10 cellular contexts compared by ENCODE assay signal in genomic region chr1:32773764-32774463, GRCh38. TPM values are rescaled to one million over a fixed set of nuclear protein-coding genes. Genes with fewer than 3 reads are reported as not detected.
DNase-seq lines count a peak whose midpoint lies in the region; ATAC-seq and TF ChIP-seq lines count a peak whose summit lies in the region.
"Had no signal": no experiment of that assay in that cellular context is flagged by ENCODE, and none has a peak within 500 bp of the region (broad histone marks: within the 10 kb centered on the region; RNA-seq: fewer than 3 reads in every experiment).

No MANE protein-coding gene starts in this region.

- H3K36me3 Mint-ChIP-seq in GM23338 (ENCODE audit: low read depth), result peaks cover 65% of the 10 kb centered on the region
- peaks cover 25% of the 10 kb centered on the region for H3K36me3 Mint-ChIP-seq in endothelial cell (ENCODE audit: low read depth, unreplicated experiment)
- H3K36me3 Mint-ChIP-seq in stimulated activated effector memory CD8-positive, alpha-beta T cell treated with anti-CD3 and anti-CD28 coated beads, Interleukin-12 subunit alpha, Interleukin-12 subunit beta, amount 100 ng/mL, for 72 hours, result peaks cover 59% of the 10 kb centered on the region

- H3K27ac Mint-ChIP-seq in GM23338, result no peak overlapping the region
- H3K27ac Mint-ChIP-seq in endothelial cell (ENCODE audit: unreplicated experiment), result no peak overlapping the region
- H3K27ac Mint-ChIP-seq in stimulated activated effector memory CD8-positive, alpha-beta T cell treated with anti-CD3 and anti-CD28 coated beads, Interleukin-12 subunit alpha, Interleukin-12 subunit beta, amount 100 ng/mL, for 72 hours, result peak overlapping the region; percentile 80

- H3K9me3 Mint-ChIP-seq in GM23338 (no peaks in the 10 kb centered on the region), endothelial cell (ENCODE audit: unreplicated experiment) (no peaks in the 10 kb centered on the region)
- H3K9me3 Mint-ChIP-seq in stimulated activated effector memory CD8-positive, alpha-beta T cell treated with anti-CD3 and anti-CD28 coated beads, Interleukin-12 subunit alpha, Interleukin-12 subunit beta, amount 100 ng/mL, for 72 hours, result no peaks in the 10 kb centered on the region
- H3K9me3 Mint-ChIP-seq: naive B cell had no signal

- H3K27ac ChIP-seq in GM23338 (ENCODE audit: low read depth) (peak overlapping the region; percentile 61), RWPE2 (ENCODE audit: poor library complexity, severe bottlenecking) (peak overlapping the region; percentile 75)
- H3K27ac ChIP-seq: cardiac muscle cell, HL-60 had no signal

- H3K9me3 ChIP-seq in RWPE2 (ENCODE audit: severe bottlenecking) (no peaks in the 10 kb centered on the region), MG63 (no peaks in the 10 kb centered on the region)

- DNase-seq in GM23338 (ENCODE audit: low spot score) (no peak), RWPE2 (ENCODE audit: low spot score) (no peak), endothelial cell (ENCODE audit: low spot score) (no peak), NCI-H2081 treated with DMSO at 0.1 percent for 48 hours (lab: John Stamatoyannopoulos, UW) (no peak), NCI-H526 (lab: John Stamatoyannopoulos, UW) (no peak), MG63 (no peak)
- no peak for DNase-seq in stimulated activated effector memory CD8-positive, alpha-beta T cell treated with anti-CD3 and anti-CD28 coated beads, Interleukin-12 subunit alpha, Interleukin-12 subunit beta, amount 100 ng/mL, for 72 hours (ENCODE audit: low spot score in 2 of 2)
- DNase-seq: naive B cell had no signal

- no peak overlapping the region for H3K4me3 ChIP-seq in GM23338
- no peak overlapping the region for H3K4me3 ChIP-seq in RWPE2 (ENCODE audit: severe bottlenecking)
- H3K4me3 ChIP-seq in MG63, result no peak overlapping the region
- H3K4me3 ChIP-seq: cardiac muscle cell had no signal

- H3K4me2 ChIP-seq in GM23338, result no peak overlapping the region

- peaks cover 12% of the 10 kb centered on the region; the same call in 1 of the 2 replicates for H3K4me1 ChIP-seq in GM23338 (ENCODE audit: insufficient read depth)
- peaks cover 18% of the 10 kb centered on the region for H3K4me1 ChIP-seq in RWPE2 (ENCODE audit: insufficient read depth, poor library complexity, severe bottlenecking)

- H3K27me3 ChIP-seq in GM23338 (ENCODE audit: insufficient read depth), result no peaks in the 10 kb centered on the region
- H3K27me3 ChIP-seq in RWPE2 (ENCODE audit: insufficient read depth, poor library complexity, severe bottlenecking), result no peaks in the 10 kb centered on the region
- no peaks in the 10 kb centered on the region for H3K27me3 ChIP-seq in MG63
- H3K27me3 ChIP-seq: cardiac muscle cell had no signal

- H3K36me3 ChIP-seq in GM23338 (ENCODE audit: insufficient read depth) (peaks cover 34% of the 10 kb centered on the region), RWPE2 (ENCODE audit: low read depth) (peaks cover 84% of the 10 kb centered on the region), MG63 (peaks cover 62% of the 10 kb centered on the region)

- H4K20me1 ChIP-seq in GM23338 (replicated peaks; ENCODE audit: insufficient read depth), result peaks cover 36% of the 10 kb centered on the region

- no peak overlapping the region for H2AFZ ChIP-seq in GM23338

- TF ChIP-seq CTCF in GM23338 (conservative IDR thresholded peaks at IDR 0.05; ENCODE audit: low read depth in 2 of 2), result no peak
- TF ChIP-seq CTCF in RWPE2 (IDR thresholded peaks at IDR 0.05; ENCODE audit: poor library complexity, severe bottlenecking), result no peak
- no peak for TF ChIP-seq CTCF in endothelial cell (IDR thresholded peaks at IDR 0.05; ENCODE audit: unreplicated experiment)

- H3K4me3 Mint-ChIP-seq in GM23338 (peak overlapping the region; percentile 2; the same call in 1 of the 3 replicates), endothelial cell (ENCODE audit: unreplicated experiment) (peak overlapping the region; percentile 74)
- no peak overlapping the region for H3K4me3 Mint-ChIP-seq in stimulated activated effector memory CD8-positive, alpha-beta T cell treated with anti-CD3 and anti-CD28 coated beads, Interleukin-12 subunit alpha, Interleukin-12 subunit beta, amount 100 ng/mL, for 72 hours
- H3K4me3 Mint-ChIP-seq: naive B cell had no signal

- ATAC-seq in GM23338 (no peak; the same call in 2 of the 3 replicates), RWPE2 (ENCODE audit: low read depth) (no peak)
- ATAC-seq in stimulated activated effector memory CD8-positive, alpha-beta T cell treated with anti-CD3 and anti-CD28 coated beads, Interleukin-12 subunit alpha, Interleukin-12 subunit beta, amount 100 ng/mL, for 72 hours, result no peak

- H3K9me2 ChIP-seq in GM23338 (ENCODE audit: insufficient read depth), result no peaks in the 10 kb centered on the region

- H3K27me3 Mint-ChIP-seq in GM23338 (ENCODE audit: insufficient read depth, low read depth, poor library complexity), result peaks cover 22% of the 10 kb centered on the region
- peaks cover 11% of the 10 kb centered on the region for H3K27me3 Mint-ChIP-seq in endothelial cell (ENCODE audit: unreplicated experiment)
- H3K27me3 Mint-ChIP-seq: naive B cell had no signal

- peaks cover 54% of the 10 kb centered on the region for H3F3A ChIP-seq in GM23338 (replicated peaks; ENCODE audit: low read depth)

- H3K4me1 Mint-ChIP-seq in GM23338 (peaks cover 35% of the 10 kb centered on the region), endothelial cell (ENCODE audit: unreplicated experiment) (peaks cover 14% of the 10 kb centered on the region)
- H3K4me1 Mint-ChIP-seq in stimulated activated effector memory CD8-positive, alpha-beta T cell treated with anti-CD3 and anti-CD28 coated beads, Interleukin-12 subunit alpha, Interleukin-12 subunit beta, amount 100 ng/mL, for 72 hours, result peaks cover 25% of the 10 kb centered on the region

- no peaks in the 10 kb centered on the region for H3K79me2 ChIP-seq in GM23338 (replicated peaks; ENCODE audit: insufficient read depth)

TF ChIP-seq in GM23338, 12 proteins besides CTCF, POLR2A, EP300 and RAD21:
- TF ChIP-seq POLR2AphosphoS5 (IDR thresholded peaks at IDR 0.05; ENCODE audit: low read depth), result peak; percentile 62; the same call in 1 of the 2 replicates
- no peak for TF ChIP-seq JUNB (IDR thresholded peaks at IDR 0.05; ENCODE audit: unreplicated experiment)

RNA-seq across cellular contexts. Expression of gene YARS1, which starts 43.2 kb away (rescaled TPM):
- 158 and 182 TPM in 2 replicates for total RNA-seq in GM23338 (2014; rRNA removed; shearing (Covaris generic))
- polyA plus RNA-seq in GM23338 (2016; fragmentation: Nextera tagmentation; extraction: Ambion mirVana), result 132 and 134 TPM in 2 replicates
- 73.2 TPM for total RNA-seq in endothelial cell (ENCODE audit: unreplicated experiment)
- total RNA-seq in MG63 (2014; rRNA removed; shearing (Covaris generic); ENCODE audit: low replicate concordance), result 95.0 and 160 TPM in 2 replicates

RNA-seq across cellular contexts. Expression of gene S100PBP, which starts 43.5 kb away (rescaled TPM):
- 60.5 and 65.2 TPM in 2 replicates for total RNA-seq in GM23338 (2014; rRNA removed; shearing (Covaris generic))
- 21.9 and 30.6 TPM in 2 replicates for polyA plus RNA-seq in GM23338 (2016; fragmentation: Nextera tagmentation; extraction: Ambion mirVana)
- 43.3 TPM for total RNA-seq in endothelial cell (ENCODE audit: unreplicated experiment)
- 28.5 and 38.5 TPM in 2 replicates for total RNA-seq in MG63 (2014; rRNA removed; shearing (Covaris generic); ENCODE audit: low replicate concordance)
